In the genomic region with DNA sequence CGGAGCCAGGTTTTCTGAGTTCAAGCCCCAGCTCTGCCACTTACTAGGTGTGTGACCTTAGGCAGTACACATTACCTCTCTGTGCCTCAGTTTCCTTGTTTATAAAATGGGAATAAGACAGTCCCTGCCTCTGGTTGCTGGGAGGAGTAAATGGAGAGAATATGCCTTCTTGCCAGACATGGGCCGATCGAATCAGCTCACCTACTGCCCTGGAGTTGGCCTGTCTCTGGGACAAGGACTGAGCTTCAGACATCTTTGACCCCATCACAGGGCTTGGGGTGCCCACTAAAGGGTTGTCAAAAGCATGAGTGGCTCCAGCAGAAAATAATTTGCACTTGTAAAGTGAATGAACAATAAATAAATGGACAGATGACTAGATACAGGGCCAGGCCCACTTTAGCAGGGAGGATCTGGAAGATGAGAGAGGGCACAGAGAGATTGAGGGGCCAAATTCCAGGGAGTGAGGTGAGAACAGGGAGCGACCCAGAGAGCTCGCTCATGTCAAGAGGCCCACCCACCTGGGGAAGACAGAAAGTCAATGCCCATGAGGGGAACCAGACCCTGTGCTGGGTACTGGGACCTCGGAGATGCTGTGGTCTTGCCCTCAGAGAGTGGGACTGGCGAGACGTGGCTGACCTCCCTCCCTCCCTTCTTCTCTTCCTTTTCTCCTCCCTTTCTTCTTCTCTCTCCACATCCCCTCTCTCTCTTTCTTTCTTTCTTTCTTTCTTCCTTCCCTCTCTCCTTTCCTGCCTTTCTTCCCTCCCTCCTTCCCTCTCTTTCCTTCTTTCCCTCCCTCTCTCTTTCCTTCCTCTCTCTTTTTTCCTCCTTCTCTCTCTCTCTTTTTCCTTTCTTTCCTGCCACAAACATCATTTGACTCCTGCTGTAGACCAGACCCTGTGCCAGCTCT, we compare ENCODE assay signal across 16 cellular contexts. TPM values are rescaled to one million over a fixed set of nuclear protein-coding genes. Genes with fewer than 3 reads are reported as not detected.
DNase-seq lines count a peak whose midpoint lies in the region; ATAC-seq and TF ChIP-seq lines count a peak whose summit lies in the region.
"Had no signal": no experiment of that assay in that cellular context is flagged by ENCODE, and none has a peak within 500 bp of the region (broad histone marks: within the 10 kb centered on the region; RNA-seq: fewer than 3 reads in every experiment).

No MANE protein-coding gene starts in this region.

- no peaks in the 10 kb centered on the region for H3K4me1 ChIP-seq in right atrium auricular region
- H3K4me1 ChIP-seq in RWPE2 (ENCODE audit: insufficient read depth, poor library complexity, severe bottlenecking) = no peaks in the 10 kb centered on the region

- H3K9me3 Mint-ChIP-seq in activated T-helper 2 cell treated with anti-CD3 and anti-CD28 coated beads, Interferon-gamma antibody, Interleukin-2, Interleukin-4, amounts not matched to agents 10 μg/mL and 5 μg/mL and 100 μg/mL, durations not matched to agents 14 hours and 24 hours and 36 hours = peaks cover 8% of the 10 kb centered on the region

- ATAC-seq in Right ventricle myocardium inferior (no peak), RWPE2 (ENCODE audit: low read depth) (no peak)
- ATAC-seq in stimulated activated naive CD8-positive, alpha-beta T cell treated with anti-CD3 and anti-CD28 coated beads, Interleukin-15, Interleukin-2, amounts not matched to agents 100 U/mL and 50 U/mL, for 24 hours = no peak
- ATAC-seq: GM23338 had no signal

- H3K36me3 Mint-ChIP-seq in activated T-helper 2 cell treated with anti-CD3 and anti-CD28 coated beads, Interferon-gamma antibody, Interleukin-2, Interleukin-4, amounts not matched to agents 10 μg/mL and 5 μg/mL and 100 μg/mL, durations not matched to agents 14 hours and 24 hours and 36 hours (ENCODE audit: low read depth) = no peaks in the 10 kb centered on the region

- TF ChIP-seq CTCF in right atrium auricular region (IDR thresholded peaks at IDR 0.05) (no peak), RWPE2 (IDR thresholded peaks at IDR 0.05; ENCODE audit: poor library complexity, severe bottlenecking) (no peak)

- H3K27ac ChIP-seq in right atrium auricular region (no peak overlapping the region), RWPE2 (ENCODE audit: poor library complexity, severe bottlenecking) (no peak overlapping the region)

- no peak overlapping the region for H3K27ac Mint-ChIP-seq in activated T-helper 2 cell treated with anti-CD3 and anti-CD28 coated beads, Interferon-gamma antibody, Interleukin-2, Interleukin-4, amounts not matched to agents 10 μg/mL and 5 μg/mL and 100 μg/mL, durations not matched to agents 14 hours and 24 hours and 36 hours
- H3K27ac Mint-ChIP-seq: B cell; CD4-positive, alpha-beta T cell; GM23338 had no signal

- H3K27me3 Mint-ChIP-seq in activated T-helper 2 cell treated with anti-CD3 and anti-CD28 coated beads, Interferon-gamma antibody, Interleukin-2, Interleukin-4, amounts not matched to agents 10 μg/mL and 5 μg/mL and 100 μg/mL, durations not matched to agents 14 hours and 24 hours and 36 hours (ENCODE audit: low read depth) = no peaks in the 10 kb centered on the region
- H3K27me3 Mint-ChIP-seq: CD4-positive, alpha-beta T cell had no signal

- H3K4me1 Mint-ChIP-seq in activated T-helper 2 cell treated with anti-CD3 and anti-CD28 coated beads, Interferon-gamma antibody, Interleukin-2, Interleukin-4, amounts not matched to agents 10 μg/mL and 5 μg/mL and 100 μg/mL, durations not matched to agents 14 hours and 24 hours and 36 hours (ENCODE audit: low read depth) = no peaks in the 10 kb centered on the region
- H3K4me1 Mint-ChIP-seq: B cell, GM23338 had no signal

- H3K27me3 ChIP-seq in right atrium auricular region (no peaks in the 10 kb centered on the region), RWPE2 (ENCODE audit: insufficient read depth, poor library complexity, severe bottlenecking) (no peaks in the 10 kb centered on the region)

- intact Hi-C loops in Right ventricle myocardium inferior (cut with DNase I) = no loop called here
- intact Hi-C loops in activated T-helper 2 cell treated with anti-CD3 and anti-CD28 coated beads, Interferon-gamma antibody, Interleukin-2, Interleukin-4, amounts not matched to agents 10 μg/mL and 5 μg/mL and 100 μg/mL, durations not matched to agents 14 hours and 24 hours and 36 hours (cut with micrococcal nuclease) = no loop called here

- H3K4me3 Mint-ChIP-seq in activated T-helper 2 cell treated with anti-CD3 and anti-CD28 coated beads, Interferon-gamma antibody, Interleukin-2, Interleukin-4, amounts not matched to agents 10 μg/mL and 5 μg/mL and 100 μg/mL, durations not matched to agents 14 hours and 24 hours and 36 hours (ENCODE audit: low read depth) = no peak overlapping the region
- H3K4me3 Mint-ChIP-seq: B cell; CD4-positive, alpha-beta T cell; GM23338 had no signal

- no peak overlapping the region for H3K4me3 ChIP-seq in right atrium auricular region
- no peak overlapping the region for H3K4me3 ChIP-seq in RWPE2 (ENCODE audit: severe bottlenecking)
- H3K4me3 ChIP-seq: GM23338 had no signal

- H3K36me3 ChIP-seq in right atrium auricular region (no peaks in the 10 kb centered on the region), RWPE2 (ENCODE audit: low read depth) (no peaks in the 10 kb centered on the region)

- H3K9me3 ChIP-seq in right atrium auricular region (peaks cover 0 to 7% of the 10 kb centered on the region in 2 donors), RWPE2 (ENCODE audit: severe bottlenecking) (peaks cover 2% of the 10 kb centered on the region)

- peak; percentile 26 for DNase-seq in right atrium auricular region (ENCODE audit: low spot score)
- no peak for DNase-seq in Right ventricle myocardium inferior (ENCODE audit: missing footprints)
- DNase-seq in RWPE2 (ENCODE audit: low spot score) = peak; percentile 62
- peak; percentile 53 for DNase-seq in mesenteric fat pad (ENCODE audit: low spot score)
- DNase-seq in HUDEP-2 (lab: John Stamatoyannopoulos, UW; ENCODE audit: unreplicated experiment in 76 of 76) = no peak
- no peak for DNase-seq in activated T-helper 2 cell treated with anti-CD3 and anti-CD28 coated beads, Interferon-gamma antibody, Interleukin-2, Interleukin-4, amounts not matched to agents 10 μg/mL and 5 μg/mL and 100 μg/mL, durations not matched to agents 14 hours and 24 hours and 36 hours (ENCODE audit: low spot score)
- DNase-seq in stimulated activated naive CD8-positive, alpha-beta T cell treated with anti-CD3 and anti-CD28 coated beads, Interleukin-15, Interleukin-2, amounts not matched to agents 100 U/mL and 50 U/mL, for 24 hours = no peak
- DNase-seq: C1 segment of cervical spinal cord; CD4-positive, alpha-beta T cell; DMS153; DMS79 treated with DMSO at 0.1 percent for 48 hours; EL; H7 had no signal

RNA-seq across cellular contexts. Expression of gene BPIFA2, which starts 3.9 kb away (rescaled TPM):
- total RNA-seq in right atrium auricular region (not detected), Right ventricle myocardium inferior (not detected), mesenteric fat pad (not detected)
- not detected in 2 replicates for total RNA-seq in activated T-helper 2 cell treated with anti-CD3 and anti-CD28 coated beads, Interferon-gamma antibody, Interleukin-2, Interleukin-4, amounts not matched to agents 10 μg/mL and 5 μg/mL and 100 μg/mL, durations not matched to agents 14 hours and 24 hours and 36 hours
- total RNA-seq: B cell; CD4-positive, alpha-beta T cell; GM23338; H7; HT1080 had no signal

RNA-seq across cellular contexts. Expression of gene BPIFA3, which starts 53.0 kb away (rescaled TPM):
- total RNA-seq in right atrium auricular region (not detected), Right ventricle myocardium inferior (not detected), mesenteric fat pad (not detected)
- total RNA-seq in activated T-helper 2 cell treated with anti-CD3 and anti-CD28 coated beads, Interferon-gamma antibody, Interleukin-2, Interleukin-4, amounts not matched to agents 10 μg/mL and 5 μg/mL and 100 μg/mL, durations not matched to agents 14 hours and 24 hours and 36 hours = not detected in 2 replicates
- total RNA-seq: B cell; CD4-positive, alpha-beta T cell; GM23338; H7; HT1080 had no signal

Comparison
In these comparisons a context has a peak if more than half of its experiments do, and no peak if none do; other contexts are left out.
1. DNase-seq: peak in right atrium auricular region (single experiment), RWPE2 (single experiment) and mesenteric fat pad (single experiment); none in Right ventricle myocardium inferior (single experiment), HUDEP-2 (0 of 76), activated T-helper 2 cell treated with anti-CD3 and anti-CD28 coated beads, Interferon-gamma antibody, Interleukin-2, Interleukin-4, amounts not matched to agents 10 μg/mL and 5 μg/mL and 100 μg/mL, durations not matched to agents 14 hours and 24 hours and 36 hours (single experiment) and stimulated activated naive CD8-positive, alpha-beta T cell treated with anti-CD3 and anti-CD28 coated beads, Interleukin-15, Interleukin-2, amounts not matched to agents 100 U/mL and 50 U/mL, for 24 hours (single experiment).